Comparison of ENCODE assay signal across 8 cellular contexts in the genomic region with DNA sequence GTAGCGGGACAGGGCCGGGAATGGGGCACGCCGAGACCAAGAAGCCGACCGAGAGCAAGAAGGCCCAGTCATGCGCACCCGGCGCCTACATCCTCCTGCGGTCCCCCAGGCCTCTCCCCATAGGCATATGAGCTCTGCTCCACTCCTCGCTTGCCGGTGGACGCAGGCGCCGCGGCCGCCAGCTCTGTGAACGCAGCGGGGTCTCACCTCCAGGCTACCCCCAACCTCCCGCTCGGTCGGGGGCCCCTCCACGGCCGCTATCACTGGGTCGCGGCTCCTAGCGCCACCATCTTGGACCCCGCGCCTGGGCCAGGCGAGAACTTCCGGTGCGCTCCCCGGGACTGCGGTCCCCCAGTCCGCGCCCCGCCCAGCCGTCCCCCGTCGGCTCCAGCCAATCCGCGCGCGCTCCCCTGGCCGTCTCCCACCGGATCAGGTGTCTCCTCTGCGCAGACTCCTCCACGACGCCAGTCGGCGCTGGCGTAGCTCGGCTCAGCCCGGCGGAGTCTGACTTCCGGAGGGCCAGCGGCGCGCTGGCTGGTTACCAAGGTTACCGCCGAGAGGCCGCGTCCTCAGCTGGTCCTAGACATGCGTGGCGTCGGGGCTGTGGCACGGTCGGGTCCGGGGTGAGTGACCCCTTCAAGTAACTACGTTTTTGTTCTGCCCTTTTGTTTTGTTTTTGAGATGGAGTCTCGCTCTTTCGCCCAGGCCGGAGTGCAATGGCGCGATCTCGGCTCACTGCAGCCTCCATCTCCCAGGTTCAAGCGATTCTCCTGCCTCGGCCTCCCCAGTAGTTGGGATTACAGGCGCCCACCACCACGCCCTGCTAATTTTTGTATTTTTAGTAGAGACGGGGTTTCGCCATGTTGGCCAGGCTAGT. TPM values are rescaled to one million over a fixed set of nuclear protein-coding genes. Genes with fewer than 3 reads are reported as not detected.
DNase-seq lines count a peak whose midpoint lies in the region; ATAC-seq and TF ChIP-seq lines count a peak whose summit lies in the region.

A gene (minus strand): TSS at position 328 of the 877 bp plus-strand sequence. CDS start 7,612 bp downstream, outside the sequence.

- H3K9me3 ChIP-seq in OCI-LY1 (ENCODE audit: low read length) (peaks cover 20% of the 10 kb centered on the region), mucosa of descending colon (peaks cover 25% of the 10 kb centered on the region)

- peak within 1 kb of the TSS; percentile 11 for H3K27ac ChIP-seq in OCI-LY1 (ENCODE audit: low read depth, low read length, poor library complexity, severe bottlenecking)
- peak within 1 kb of the TSS; percentile 15 for H3K27ac ChIP-seq in epithelial cell of prostate

- H3K4me1 ChIP-seq in OCI-LY1 (ENCODE audit: insufficient read depth, low read length, severe bottlenecking) (peaks cover 19% of the 10 kb centered on the region), mucosa of descending colon (ENCODE audit: low read depth) (peaks cover 5% of the 10 kb centered on the region)

- H3K4me3 ChIP-seq in OCI-LY1 (ENCODE audit: low read depth, low read length, poor library complexity, severe bottlenecking) (peak within 1 kb of the TSS; percentile 93), mucosa of descending colon (peak within 1 kb of the TSS; percentile 48)

- peaks cover 6% of the 10 kb centered on the region; the same call in 1 of the 2 replicates for H3K79me2 ChIP-seq in OCI-LY1 (ENCODE audit: insufficient read depth, low read length)

- DNase-seq in DMS 273 (lab: John Stamatoyannopoulos, UW; ENCODE audit: unreplicated experiment): peak; percentile 97
- DNase-seq in HuH-7 (ENCODE audit: low spot score): peak; percentile 92
- DNase-seq in activated T-cell treated with anti-CD3 and anti-CD28 coated beads for 24 hours (ENCODE audit: low read depth): peak; percentile 96
- peak; percentile 55 for DNase-seq in epithelial cell of prostate (ENCODE audit: low read depth, low spot score)
- DNase-seq in mucosa of descending colon: peak; percentile 95 to 98 (median 97)
- DNase-seq in stimulated activated CD8-positive, alpha-beta memory T cell treated with anti-CD3 and anti-CD28 coated beads, Interleukin-4, amount 100 ng/mL, for 1 hour (ENCODE audit: low read depth in 2 of 2, low spot score in 1 of 2): peak; percentile 94

- intact Hi-C loops in mucosa of descending colon (cut with DNase I, micrococcal nuclease): no loop called here

- peak within 1 kb of the TSS; percentile 88 for H3K9ac ChIP-seq in OCI-LY1 (ENCODE audit: low read length)

- no peak within 1 kb of the TSS for H2AFZ ChIP-seq in OCI-LY1 (ENCODE audit: low read length)

- H4K20me1 ChIP-seq in OCI-LY1 (ENCODE audit: insufficient read depth, low read length): no peaks in the 10 kb centered on the region

- H3K27me3 ChIP-seq in OCI-LY1 (ENCODE audit: insufficient read depth, low read length): no peaks in the 10 kb centered on the region

- H3K36me3 ChIP-seq in OCI-LY1 (ENCODE audit: insufficient read depth, low read length): peaks cover 37% of the 10 kb centered on the region
- no peaks in the 10 kb centered on the region for H3K36me3 ChIP-seq in mucosa of descending colon (ENCODE audit: low read depth)

- no peaks in the 10 kb centered on the region for H3F3A ChIP-seq in OCI-LY1 (ENCODE audit: insufficient read depth, low read length)

- peak within 1 kb of the TSS; percentile 97 for H3K4me2 ChIP-seq in OCI-LY1 (ENCODE audit: low read length)

- ATAC-seq in GM21515 (IDR thresholded peaks at IDR 0.05; ENCODE audit: unreplicated experiment) (peak; percentile 95), mucosa of descending colon (peak; percentile 100)

- TF ChIP-seq CTCF in OCI-LY1 (IDR thresholded peaks at IDR 0.05; ENCODE audit: low read length) (peak; percentile 78), mucosa of descending colon (IDR thresholded peaks at IDR 0.05) (peak; percentile 78)

- H3K9me2 ChIP-seq in OCI-LY1 (ENCODE audit: low read depth, low read length): no peaks in the 10 kb centered on the region

RNA-seq across cellular contexts. Expression of the gene that starts here (rescaled TPM):
- total RNA-seq in mucosa of descending colon: 10 to 100 TPM in 1 of 3 donors, 1 to 10 TPM in 2; 4.7 to 10.9 (median 6.5) TPM

Comparison
In these comparisons a context has a peak if more than half of its experiments do, and no peak if none do; other contexts are left out.
1. Peak in every context shown above with its lines: DNase-seq, ATAC-seq, H3K4me3 ChIP-seq and H3K27ac ChIP-seq.